Comparison of ENCODE assay signal across 17 cellular contexts in genomic region chr1:56378376-56379070, GRCh38.
DNase-seq lines count a peak whose midpoint lies in the region; ATAC-seq and TF ChIP-seq lines count a peak whose summit lies in the region.
"Had no signal": no experiment of that assay in that cellular context is flagged by ENCODE, and none has a peak within 500 bp of the region (broad histone marks: within the 10 kb centered on the region; RNA-seq: fewer than 3 reads in every experiment).

No MANE protein-coding gene starts in this region.

- 71 to 80% (median 77%) methylated on average over 6 of the region's 6 CpGs for WGBS in ovary, 3 donors

- intact Hi-C loops in ovary (cut with DNase I) = no loop called here

- no peak for TF ChIP-seq CTCF in nephron progenitor cell (IDR thresholded peaks at IDR 0.05)
- no peak for TF ChIP-seq CTCF in ovary (IDR thresholded peaks at IDR 0.05)

- no peaks in the 10 kb centered on the region for H3K36me3 ChIP-seq in ovary
- H3K36me3 ChIP-seq: BLaER1 treated with 17β-estradiol and CSF1 and Interleukin-3, amounts not matched to agents 10 nM and 100 nM; stomach had no signal

- H3K4me1 ChIP-seq in ovary (ENCODE audit: insufficient read depth) = peaks cover 7% of the 10 kb centered on the region
- H3K4me1 ChIP-seq: BLaER1 treated with 17β-estradiol and CSF1 and Interleukin-3, amounts not matched to agents 10 nM and 100 nM had no signal

- H3K4me3 ChIP-seq in ovary = no peak overlapping the region
- H3K4me3 ChIP-seq: BLaER1 treated with 17β-estradiol and CSF1 and Interleukin-3, amounts not matched to agents 10 nM and 100 nM; stomach had no signal

- H3K9me3 ChIP-seq in ovary = no peaks in the 10 kb centered on the region
- H3K9me3 ChIP-seq: BLaER1 treated with 17β-estradiol and CSF1 and Interleukin-3, amounts not matched to agents 10 nM and 100 nM; stomach had no signal

- H3K4me1 Mint-ChIP-seq in nephron progenitor cell = peaks cover 32% of the 10 kb centered on the region

- no peak for TF ChIP-seq POLR2A in ovary (IDR thresholded peaks at IDR 0.05)

- no peak for ATAC-seq in GM19351 (IDR thresholded peaks at IDR 0.05; ENCODE audit: unreplicated experiment)
- ATAC-seq: activated T-cell treated with anti-CD3 and anti-CD28 coated beads, Interleukin-2, amount 50 U/mL, for 72 hours; left cardiac atrium; PC-3 had no signal

- H3K36me3 Mint-ChIP-seq in nephron progenitor cell (ENCODE audit: low read depth) = no peaks in the 10 kb centered on the region

- no peak overlapping the region for H3K27ac ChIP-seq in ovary
- H3K27ac ChIP-seq: BLaER1 treated with 17β-estradiol and CSF1 and Interleukin-3, amounts not matched to agents 10 nM and 100 nM had no signal

- H3K27me3 Mint-ChIP-seq in nephron progenitor cell (ENCODE audit: low read depth, poor library complexity) = peaks cover 20% of the 10 kb centered on the region

- no peak overlapping the region for H3K4me3 Mint-ChIP-seq in nephron progenitor cell
- H3K4me3 Mint-ChIP-seq: activated T-cell treated with anti-CD3 and anti-CD28 coated beads, Interleukin-2, amount 50 U/mL, for 72 hours had no signal

- no peak for TF ChIP-seq EP300 in ovary (IDR thresholded peaks at IDR 0.05)

- H3K27ac Mint-ChIP-seq in nephron progenitor cell = no peak overlapping the region
- H3K27ac Mint-ChIP-seq: activated T-cell treated with anti-CD3 and anti-CD28 coated beads, Interleukin-2, amount 50 U/mL, for 72 hours had no signal

- peak; percentile 63 for DNase-seq in D341Med (ENCODE audit: low spot score)
- DNase-seq in NCI-H1105 treated with DMSO at 0.1 percent for 48 hours (lab: John Stamatoyannopoulos, UW) = peak; percentile 98
- peak; percentile 65 for DNase-seq in SK-N-DZ (ENCODE audit: low spot score)
- DNase-seq in nephron progenitor cell = peak; percentile 43
- no peak for DNase-seq in NK-92 treated with Interleukin-12 subunit alpha and Interleukin-12 subunit beta, amount 100 ng/mL, for 24 hours (lab: John Stamatoyannopoulos, UW)
- DNase-seq in ovary = no peak
- DNase-seq: activated T-cell treated with anti-CD3 and anti-CD28 coated beads, Interleukin-2, amount 50 U/mL, for 72 hours; caudate nucleus; effector CD8-positive, alpha-beta T cell; EL; GOT3; left cardiac atrium; NCI-H2171; PC-3; stomach had no signal

- H3K9me3 Mint-ChIP-seq in nephron progenitor cell = no peaks in the 10 kb centered on the region
- H3K9me3 Mint-ChIP-seq: activated T-cell treated with anti-CD3 and anti-CD28 coated beads, Interleukin-2, amount 50 U/mL, for 72 hours had no signal

- no peaks in the 10 kb centered on the region for H3K27me3 ChIP-seq in ovary
- H3K27me3 ChIP-seq: stomach had no signal

Comparison
In these comparisons a context has a peak if more than half of its experiments do, and no peak if none do; other contexts are left out.
1. DNase-seq: peak in D341Med (single experiment), NCI-H1105 treated with DMSO at 0.1 percent for 48 hours (single experiment), SK-N-DZ (single experiment) and nephron progenitor cell (single experiment); none in NK-92 treated with Interleukin-12 subunit alpha and Interleukin-12 subunit beta, amount 100 ng/mL, for 24 hours (single experiment) and ovary (0 of 5).